Comparison of ENCODE assay signal across 10 cellular contexts in genomic region chr12:103858953-103859601, GRCh38. TPM values are rescaled to one million over a fixed set of nuclear protein-coding genes. Genes with fewer than 3 reads are reported as not detected.
DNase-seq lines count a peak whose midpoint lies in the region; ATAC-seq and TF ChIP-seq lines count a peak whose summit lies in the region.
"Had no signal": no experiment of that assay in that cellular context is flagged by ENCODE, and none has a peak within 500 bp of the region (broad histone marks: within the 10 kb centered on the region; RNA-seq: fewer than 3 reads in every experiment).

No MANE protein-coding gene starts in this region.

- H3K4me3 ChIP-seq in Peyer's patch (no peak overlapping the region), ovary (no peak overlapping the region)
- H3K4me3 ChIP-seq: cardiac muscle cell had no signal

- no peak for TF ChIP-seq POLR2A in Peyer's patch (IDR thresholded peaks at IDR 0.05)
- no peak for TF ChIP-seq POLR2A in ovary (IDR thresholded peaks at IDR 0.05)

- ATAC-seq in HG02970 (IDR thresholded peaks at IDR 0.05; ENCODE audit: low FRiP score, unreplicated experiment): no peak
- ATAC-seq in HG03025 (IDR thresholded peaks at IDR 0.05; ENCODE audit: low FRiP score, unreplicated experiment): no peak
- no peak for ATAC-seq in T-helper 17 cell

- DNase-seq in Peyer's patch (peak in 2 of 3 donors; percentile 75 to 81), fibroblast of gingiva (ENCODE audit: low read depth) (peak; percentile 92), ovary (peak in 4 of 5 donors; percentile 42 to 71 (median 68)), NCI-H82 (lab: John Stamatoyannopoulos, UW) (no peak), T-helper 17 cell (no peak)
- DNase-seq: T-helper 1 cell had no signal

- peaks cover 2% of the 10 kb centered on the region for H3K4me1 Mint-ChIP-seq in T-helper 17 cell

- no peak overlapping the region for H3K27ac Mint-ChIP-seq in T-helper 17 cell

- peaks cover 3% of the 10 kb centered on the region for H3K36me3 Mint-ChIP-seq in T-helper 17 cell (ENCODE audit: low read depth)

- H3K4me1 ChIP-seq in Peyer's patch (peaks cover 0 to 15% (median 0%) of the 10 kb centered on the region in 4 donors), ovary (ENCODE audit: insufficient read depth) (peaks cover 6% of the 10 kb centered on the region)

- no peaks in the 10 kb centered on the region for H3K27me3 ChIP-seq in Peyer's patch
- H3K27me3 ChIP-seq in ovary: no peaks in the 10 kb centered on the region

- H3K4me3 Mint-ChIP-seq in T-helper 17 cell: no peak overlapping the region

- intact Hi-C loops in ovary (cut with DNase I): no loop called here

- no peaks in the 10 kb centered on the region for H3K36me3 ChIP-seq in Peyer's patch
- no peaks in the 10 kb centered on the region for H3K36me3 ChIP-seq in ovary
- H3K36me3 ChIP-seq: cardiac muscle cell had no signal

- H3K9me3 ChIP-seq in Peyer's patch (no peaks in the 10 kb centered on the region), ovary (no peaks in the 10 kb centered on the region), T-helper 17 cell (ENCODE audit: control insufficient read depth, low read length, poor library complexity, severe bottlenecking) (no peaks in the 10 kb centered on the region)

- TF ChIP-seq CTCF in C4-2B (conservative IDR thresholded peaks at IDR 0.05) (no peak), Peyer's patch (IDR thresholded peaks at IDR 0.05) (peak in 3 of 6 experiments; percentile 7 to 13 (median 11)), ovary (IDR thresholded peaks at IDR 0.05) (no peak)

- 30 to 32% (median 32%) methylated on average over 10 of the region's 10 CpGs for WGBS in ovary, 3 donors

- peaks cover 14% of the 10 kb centered on the region for H3K27me3 Mint-ChIP-seq in T-helper 17 cell

- TF ChIP-seq EP300 in ovary (IDR thresholded peaks at IDR 0.05): peak; percentile 33

- H3K27ac ChIP-seq in C4-2B (peak overlapping the region; percentile 59), Peyer's patch (peak overlapping the region in 3 of 4 donors; percentile 32 to 80 (median 60)), ovary (no peak overlapping the region)
- H3K27ac ChIP-seq: cardiac muscle cell had no signal

RNA-seq across cellular contexts. Expression of gene NT5DC3, which starts 18.0 kb away (rescaled TPM):
- 10 to 100 TPM in 1 of 4 donors, 1 to 10 TPM in 3; 3.9 to 10.2 (median 7.4) TPM for total RNA-seq in Peyer's patch
- total RNA-seq in ovary: 1 to 10 TPM; 4.6 to 9.3 (median 7.5) TPM
- polyA plus RNA-seq in ovary: 1 to 10 TPM; 1.8 to 3.5 TPM
- 1 to 10 TPM; 6.5 to 8.3 TPM for total RNA-seq in T-helper 17 cell

Comparison
In these comparisons a context has a peak if more than half of its experiments do, and no peak if none do; other contexts are left out.
1. H3K27ac ChIP-seq: peak in C4-2B (single experiment) and Peyer's patch (3 of 4); none in ovary (0 of 2).
2. DNase-seq: peak in Peyer's patch (2 of 3), fibroblast of gingiva (single experiment) and ovary (4 of 5); none in NCI-H82 (single experiment) and T-helper 17 cell (0 of 3).